In genomic region chr10:78774999-78775711, GRCh38 we compare ENCODE assay signal across 1 cellular context.
TF ChIP-seq lines count a peak whose summit lies in the region.

No MANE protein-coding gene starts in this region.

TF ChIP-seq in HepG2, 621 proteins besides CTCF, POLR2A, EP300 and RAD21 (continued from another document and continues in another):
- TF ChIP-seq SATB2 (CRISPR knock-in tag; IDR thresholded peaks at IDR 0.05) (no peak), CCAR2 (optimal IDR thresholded peaks at IDR 0.05; ENCODE audit: low read depth, low read length) (no peak), BORCS8-MEF2B (CRISPR knock-in tag; IDR thresholded peaks at IDR 0.05) (no peak), ZFP90 (CRISPR knock-in tag; IDR thresholded peaks at IDR 0.05; ENCODE audit: borderline replicate concordance) (no peak), ZNF362 (CRISPR knock-in tag; IDR thresholded peaks at IDR 0.05; ENCODE audit: borderline replicate concordance) (no peak), ZBTB4 (CRISPR knock-in tag; IDR thresholded peaks at IDR 0.05; ENCODE audit: borderline replicate concordance) (no peak), CCDC6 (CRISPR knock-in tag; IDR thresholded peaks at IDR 0.05) (no peak), SKIL (CRISPR knock-in tag; IDR thresholded peaks at IDR 0.05; ENCODE audit: borderline replicate concordance) (peak; percentile 90), GTF2F1 (IDR thresholded peaks at IDR 0.05; ENCODE audit: low read length) (no peak), CHD4 (IDR thresholded peaks at IDR 0.05; ENCODE audit: borderline replicate concordance, low read length) (no peak), CENPT (CRISPR knock-in tag; IDR thresholded peaks at IDR 0.05; ENCODE audit: low read depth) (no peak), CENPBD1 (CRISPR knock-in tag; IDR thresholded peaks at IDR 0.05; ENCODE audit: borderline replicate concordance, low read depth) (no peak), ZNF670 (CRISPR knock-in tag; IDR thresholded peaks at IDR 0.05; ENCODE audit: borderline replicate concordance) (no peak), ZNF503 (CRISPR knock-in tag; IDR thresholded peaks at IDR 0.05) (no peak), RFXANK (CRISPR knock-in tag; IDR thresholded peaks at IDR 0.05) (no peak), ZNF138 (CRISPR knock-in tag; IDR thresholded peaks at IDR 0.05; ENCODE audit: low read depth) (no peak), TIGD3 (CRISPR knock-in tag; IDR thresholded peaks at IDR 0.05; ENCODE audit: borderline replicate concordance) (no peak), ZNF850 (CRISPR knock-in tag; conservative IDR thresholded peaks at IDR 0.05) (no peak), ATM (IDR thresholded peaks at IDR 0.05; ENCODE audit: borderline replicate concordance) (no peak), ZBTB40 (IDR thresholded peaks at IDR 0.05) (no peak), ZBTB40 (CRISPR knock-in tag; IDR thresholded peaks at IDR 0.05) (no peak), LRRFIP1 (CRISPR knock-in tag; conservative IDR thresholded peaks at IDR 0.05) (no peak), ZNF512 (CRISPR knock-in tag; IDR thresholded peaks at IDR 0.05) (no peak), RCOR2 (CRISPR knock-in tag; IDR thresholded peaks at IDR 0.05) (no peak), SMAD9 (CRISPR knock-in tag; IDR thresholded peaks at IDR 0.05) (no peak), MXI1 (IDR thresholded peaks at IDR 0.05; ENCODE audit: borderline replicate concordance, low read depth, low read length) (no peak), ZC3H13 (CRISPR knock-in tag; IDR thresholded peaks at IDR 0.05) (no peak), NR2F6 (IDR thresholded peaks at IDR 0.05) (no peak), NR2F6 (CRISPR knock-in tag; IDR thresholded peaks at IDR 0.05) (peak; percentile 80), HNRNPK (IDR thresholded peaks at IDR 0.05; ENCODE audit: low read depth, low read length, poor library complexity, severe bottlenecking) (no peak), TOPORS (CRISPR knock-in tag; IDR thresholded peaks at IDR 0.05) (no peak), MTA3 (CRISPR knock-in tag; IDR thresholded peaks at IDR 0.05) (no peak), GLI4 (CRISPR knock-in tag; IDR thresholded peaks at IDR 0.05; ENCODE audit: borderline replicate concordance) (no peak), XRCC5 (optimal IDR thresholded peaks at IDR 0.05; ENCODE audit: low read length) (peak; percentile 34), KAT8 (CRISPR knock-in tag; IDR thresholded peaks at IDR 0.05) (no peak), NBN (conservative IDR thresholded peaks at IDR 0.05) (no peak), ZNF17 (CRISPR knock-in tag; IDR thresholded peaks at IDR 0.05) (no peak)
